ENCODE assay signal across 1 cellular context in genomic region chr22:30705710-30706651, GRCh38.
TF ChIP-seq lines count a peak whose summit lies in the region.

No MANE protein-coding gene starts in this region.

TF ChIP-seq in SK-N-SH treated with all-trans-retinoic acid at 6 μM for 48 hours, 23 proteins besides CTCF, POLR2A, EP300 and RAD21 (continued from another document):
- TF ChIP-seq PATZ1 (CRISPR knock-in tag; IDR thresholded peaks at IDR 0.05; ENCODE audit: borderline replicate concordance) (no peak), ESRRG (CRISPR knock-in tag; IDR thresholded peaks at IDR 0.05) (no peak), ARNTL (CRISPR knock-in tag; IDR thresholded peaks at IDR 0.05; ENCODE audit: borderline replicate concordance, low read depth) (no peak), SNAI2 (CRISPR knock-in tag; IDR thresholded peaks at IDR 0.05) (no peak), TOX (CRISPR knock-in tag; IDR thresholded peaks at IDR 0.05; ENCODE audit: borderline replicate concordance) (no peak)
